ENCODE assay signal across 24 cellular contexts in the genomic region with DNA sequence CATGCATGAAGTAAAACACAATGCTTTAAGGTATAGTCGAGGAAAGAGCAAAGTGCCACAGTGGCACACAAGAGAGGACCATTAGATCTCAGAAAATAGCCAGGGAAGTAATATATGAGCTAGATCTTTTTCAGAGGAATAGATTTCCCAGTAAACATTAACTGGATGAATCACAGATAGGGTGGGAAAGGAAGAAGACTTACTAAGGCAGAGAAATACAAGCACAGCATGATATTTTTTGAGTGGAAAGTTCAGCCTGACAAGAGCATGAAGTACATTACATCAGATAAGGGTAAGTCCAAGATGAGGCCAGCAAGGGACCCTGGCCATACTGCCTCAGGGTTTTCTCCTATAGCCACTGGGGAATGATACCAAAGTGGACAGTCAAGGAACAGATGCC.
"Had no signal": no experiment of that assay in that cellular context is flagged by ENCODE, and none has a peak within 500 bp of the region (broad histone marks: within the 10 kb centered on the region; RNA-seq: fewer than 3 reads in every experiment).

No MANE protein-coding gene starts in this region.

- H3K4me3 Mint-ChIP-seq: endodermal cell; memory B cell; naive B cell; nephron progenitor cell; stimulated activated memory B cell treated with anti-CD40 and anti-IgM and Interleukin-4, amounts not matched to agents 10 μg/mL and 1 μg/mL and 100 μg/mL, for 72 hours; stimulated activated naive CD8-positive, alpha-beta T cell treated with anti-CD3 and anti-CD28 coated beads, Interleukin-15, amount 100 ng/mL, for 72 hours had no signal

- H3K4me3 ChIP-seq: colonic mucosa, heart right ventricle, left ventricle myocardium inferior, lower lobe of right lung, psoas muscle, spleen, testis, transverse colon had no signal

- H3K9me3 Mint-ChIP-seq: endodermal cell; nephron progenitor cell; stimulated activated memory B cell treated with anti-CD40 and anti-IgM and Interleukin-4, amounts not matched to agents 10 μg/mL and 1 μg/mL and 100 μg/mL, for 72 hours; stimulated activated naive CD8-positive, alpha-beta T cell treated with anti-CD3 and anti-CD28 coated beads, Interleukin-15, amount 100 ng/mL, for 72 hours had no signal

- DNase-seq: cerebellar nuclear complex; colonic mucosa; effector CD4-positive, alpha-beta T cell; endodermal cell; foreskin melanocyte; heart right ventricle; hypothalamus; left cardiac atrium; left ventricle myocardium inferior; lower lobe of right lung; midbrain; naive B cell; nephron progenitor cell; psoas muscle; spleen; stimulated activated CD4-positive, alpha-beta T cell treated with anti-CD3 and anti-CD28 coated beads, Interleukin-15, amount 100 ng/mL, for 24 hours; stimulated activated CD4-positive, alpha-beta T cell treated with anti-CD3 and anti-CD28 coated beads, Interleukin-1b, Interleukin-23, amount 100 ng/mL, for 48 hours; stimulated activated CD4-positive, alpha-beta T cell treated with anti-CD3 and anti-CD28 coated beads, Interleukin-4, amount 100 ng/mL, for 24 hours; stimulated activated naive CD8-positive, alpha-beta T cell treated with anti-CD3 and anti-CD28 coated beads, Interleukin-15, amount 100 ng/mL, for 72 hours; testis; transverse colon had no signal

- ATAC-seq: heart right ventricle; left cardiac atrium; lower lobe of right lung; psoas muscle; sciatic nerve; stimulated activated memory B cell treated with anti-CD40 and anti-IgM and Interleukin-4, amounts not matched to agents 10 μg/mL and 1 μg/mL and 100 μg/mL, for 72 hours; stimulated activated naive CD8-positive, alpha-beta T cell treated with anti-CD3 and anti-CD28 coated beads, Interleukin-15, amount 100 ng/mL, for 72 hours had no signal

- H3K27ac Mint-ChIP-seq: endodermal cell; memory B cell; naive B cell; nephron progenitor cell; stimulated activated memory B cell treated with anti-CD40 and anti-IgM and Interleukin-4, amounts not matched to agents 10 μg/mL and 1 μg/mL and 100 μg/mL, for 72 hours; stimulated activated naive CD8-positive, alpha-beta T cell treated with anti-CD3 and anti-CD28 coated beads, Interleukin-15, amount 100 ng/mL, for 72 hours had no signal

- H3K4me1 Mint-ChIP-seq: endodermal cell; memory B cell; naive B cell; stimulated activated memory B cell treated with anti-CD40 and anti-IgM and Interleukin-4, amounts not matched to agents 10 μg/mL and 1 μg/mL and 100 μg/mL, for 72 hours; stimulated activated naive CD8-positive, alpha-beta T cell treated with anti-CD3 and anti-CD28 coated beads, Interleukin-15, amount 100 ng/mL, for 72 hours had no signal

- H3K36me3 Mint-ChIP-seq: memory B cell; naive B cell; stimulated activated memory B cell treated with anti-CD40 and anti-IgM and Interleukin-4, amounts not matched to agents 10 μg/mL and 1 μg/mL and 100 μg/mL, for 72 hours had no signal

- H3K27me3 Mint-ChIP-seq: memory B cell; naive B cell; stimulated activated memory B cell treated with anti-CD40 and anti-IgM and Interleukin-4, amounts not matched to agents 10 μg/mL and 1 μg/mL and 100 μg/mL, for 72 hours; stimulated activated naive CD8-positive, alpha-beta T cell treated with anti-CD3 and anti-CD28 coated beads, Interleukin-15, amount 100 ng/mL, for 72 hours had no signal
